9 cellular contexts compared by ENCODE assay signal in the genomic region with DNA sequence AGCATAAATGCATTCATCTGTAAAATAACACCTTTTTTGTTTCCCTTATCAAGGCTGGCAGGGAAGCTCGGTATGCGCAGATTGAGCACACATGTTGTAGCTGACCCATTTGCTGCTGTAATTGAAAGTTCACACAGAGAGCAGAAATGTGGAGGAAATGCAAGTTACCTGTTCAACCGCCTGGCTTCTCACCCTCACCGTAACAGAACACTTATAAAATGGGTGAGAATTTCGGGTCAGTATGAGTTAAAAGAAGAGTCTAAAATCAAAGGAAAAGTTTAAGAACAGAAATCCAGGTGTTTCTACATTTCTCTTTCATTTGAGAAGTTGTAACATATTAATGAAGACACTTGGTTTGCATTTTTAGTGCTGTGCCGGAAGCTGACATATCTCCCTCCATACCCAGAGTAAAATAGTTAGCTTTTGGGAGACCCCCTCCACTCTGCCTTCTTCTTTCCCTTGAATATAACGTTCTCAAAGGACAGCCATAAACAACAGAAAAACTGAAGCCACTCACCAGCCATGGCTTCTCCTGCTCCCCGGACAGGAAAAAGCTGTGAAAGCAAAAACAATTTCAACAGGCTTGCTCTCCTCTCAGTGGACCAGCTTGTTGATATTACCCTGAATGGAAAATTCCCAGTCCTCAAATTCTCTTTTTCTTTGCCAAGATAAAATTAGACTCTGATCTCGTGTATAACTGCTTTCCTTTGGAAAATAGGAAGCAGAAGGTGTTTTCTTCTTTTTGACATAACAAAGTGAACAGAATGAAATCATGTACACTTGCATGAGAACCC. TPM values are rescaled to one million over a fixed set of nuclear protein-coding genes. Genes with fewer than 3 reads are reported as not detected.
DNase-seq lines count a peak whose midpoint lies in the region; ATAC-seq and TF ChIP-seq lines count a peak whose summit lies in the region.
"Had no signal": no experiment of that assay in that cellular context is flagged by ENCODE, and none has a peak within 500 bp of the region (broad histone marks: within the 10 kb centered on the region; RNA-seq: fewer than 3 reads in every experiment).

Gene CASP12 (minus strand): TSS at position 570 of the 794 bp plus-strand sequence.

- no peaks in the 10 kb centered on the region for H3K36me3 ChIP-seq in right atrium auricular region
- no peaks in the 10 kb centered on the region for H3K36me3 ChIP-seq in thoracic aorta

- H3K4me1 Mint-ChIP-seq in activated CD4-positive, alpha-beta T cell treated with anti-CD3 and anti-CD28 coated beads, Interleukin-2, amount 10 ng/mL, durations not matched to agents 24 days and 14 days = peaks cover 17% of the 10 kb centered on the region
- H3K4me1 Mint-ChIP-seq in T-helper 17 cell = peaks cover 23% of the 10 kb centered on the region

- H3K4me3 Mint-ChIP-seq in activated CD4-positive, alpha-beta T cell treated with anti-CD3 and anti-CD28 coated beads, Interleukin-2, amount 10 ng/mL, durations not matched to agents 24 days and 14 days = peak within 1 kb of the TSS; percentile 34
- peak within 1 kb of the TSS; percentile 79 for H3K4me3 Mint-ChIP-seq in T-helper 17 cell

- intact Hi-C loops in activated CD4-positive, alpha-beta T cell treated with anti-CD3 and anti-CD28 coated beads, Interleukin-2, amount 10 ng/mL, durations not matched to agents 24 days and 14 days (cut with micrococcal nuclease) = no loop called here
- intact Hi-C loops in posterior cingulate gyrus (cut with DNase I) = no loop called here

- H3K4me3 ChIP-seq in right atrium auricular region = peak within 1 kb of the TSS; percentile 32 to 37
- H3K4me3 ChIP-seq in thoracic aorta = peak within 1 kb of the TSS; percentile 71

- H3K27me3 Mint-ChIP-seq in activated CD4-positive, alpha-beta T cell treated with anti-CD3 and anti-CD28 coated beads, Interleukin-2, amount 10 ng/mL, durations not matched to agents 24 days and 14 days = no peaks in the 10 kb centered on the region
- no peaks in the 10 kb centered on the region for H3K27me3 Mint-ChIP-seq in T-helper 17 cell

- ATAC-seq in T-helper 17 cell (peak; percentile 74), thoracic aorta (ENCODE audit: insufficient number of reproducible peaks, low FRiP score, low read depth) (peak; percentile 69)

- peaks cover 3% of the 10 kb centered on the region for H3K36me3 Mint-ChIP-seq in activated CD4-positive, alpha-beta T cell treated with anti-CD3 and anti-CD28 coated beads, Interleukin-2, amount 10 ng/mL, durations not matched to agents 24 days and 14 days (ENCODE audit: low read depth)
- H3K36me3 Mint-ChIP-seq in T-helper 17 cell (ENCODE audit: low read depth) = no peaks in the 10 kb centered on the region

- H3K4me1 ChIP-seq in right atrium auricular region (peaks cover 0 to 12% of the 10 kb centered on the region in 2 donors), thoracic aorta (ENCODE audit: control insufficient read depth in 1 of 2, low read depth in 2 of 2) (peaks cover 16 to 39% of the 10 kb centered on the region in 2 donors)

- peak within 1 kb of the TSS; percentile 66 to 81 for H3K27ac ChIP-seq in right atrium auricular region
- peak within 1 kb of the TSS; percentile 54 to 69 for H3K27ac ChIP-seq in thoracic aorta

- TF ChIP-seq CTCF in right atrium auricular region (IDR thresholded peaks at IDR 0.05) (no peak), thoracic aorta (IDR thresholded peaks at IDR 0.05) (no peak)

- peak within 1 kb of the TSS; percentile 36 for H3K27ac Mint-ChIP-seq in activated CD4-positive, alpha-beta T cell treated with anti-CD3 and anti-CD28 coated beads, Interleukin-2, amount 10 ng/mL, durations not matched to agents 24 days and 14 days
- peak within 1 kb of the TSS; percentile 72 for H3K27ac Mint-ChIP-seq in T-helper 17 cell

- peaks cover 14% of the 10 kb centered on the region for H3K9me3 Mint-ChIP-seq in activated CD4-positive, alpha-beta T cell treated with anti-CD3 and anti-CD28 coated beads, Interleukin-2, amount 10 ng/mL, durations not matched to agents 24 days and 14 days

- DNase-seq in activated CD4-positive, alpha-beta T cell treated with anti-CD3 and anti-CD28 coated beads, Interleukin-2, amount 10 ng/mL, durations not matched to agents 24 days and 14 days = no peak
- DNase-seq in activated CD4-positive, alpha-beta T cell treated with anti-CD3 and anti-CD28 coated beads, Interleukin-2, amount 50 U/mL, for 4 hours = no peak
- DNase-seq in T-helper 17 cell = no peak
- DNase-seq in right atrium auricular region (ENCODE audit: low spot score) = no peak
- no peak for DNase-seq in thoracic aorta (ENCODE audit: low spot score)
- DNase-seq in posterior cingulate gyrus = no peak
- DNase-seq in SKM-1 (lab: John Stamatoyannopoulos, UW; ENCODE audit: unreplicated experiment) = no peak
- no peak for DNase-seq in kidney tubule cell (ENCODE audit: low spot score)

- no peaks in the 10 kb centered on the region for H3K9me3 ChIP-seq in T-helper 17 cell (ENCODE audit: control insufficient read depth, low read length, poor library complexity, severe bottlenecking)
- H3K9me3 ChIP-seq in right atrium auricular region = no peaks in the 10 kb centered on the region
- H3K9me3 ChIP-seq in thoracic aorta = no peaks in the 10 kb centered on the region

- H3K27me3 ChIP-seq in right atrium auricular region (no peaks in the 10 kb centered on the region), thoracic aorta (replicated peaks; ENCODE audit: insufficient read depth) (no peaks in the 10 kb centered on the region)

RNA-seq across cellular contexts. Expression of gene CASP12, which starts in this region (rescaled TPM):
- not detected in 2 replicates for total RNA-seq in activated CD4-positive, alpha-beta T cell treated with anti-CD3 and anti-CD28 coated beads, Interleukin-2, amount 10 ng/mL, durations not matched to agents 24 days and 14 days
- not detected for total RNA-seq in T-helper 17 cell
- 1 to 10 TPM in 1 of 2 donors, not detected in 1; 2.9 TPM for total RNA-seq in right atrium auricular region
- 1 to 10 TPM; 4.7 to 7.8 TPM for total RNA-seq in thoracic aorta
- total RNA-seq: HT1080 had no signal

Comparison
In these comparisons a context has a peak if more than half of its experiments do, and no peak if none do; other contexts are left out.
1. Peak in ATAC-seq in T-helper 17 cell; RNA of the gene not detected or under 1 TPM.